In genomic region chr9:124450241-124450924, GRCh38 we compare ENCODE assay signal across 9 cellular contexts. TPM values are rescaled to one million over a fixed set of nuclear protein-coding genes. Genes with fewer than 3 reads are reported as not detected.
DNase-seq lines count a peak whose midpoint lies in the region; ATAC-seq and TF ChIP-seq lines count a peak whose summit lies in the region.
"Had no signal": no experiment of that assay in that cellular context is flagged by ENCODE, and none has a peak within 500 bp of the region (broad histone marks: within the 10 kb centered on the region; RNA-seq: fewer than 3 reads in every experiment).

TSS of gene ADGRD2 (plus strand) at chr9:124450451. CDS start at chr9:124451667, 1,216 bp downstream.

- peak within 1 kb of the TSS; percentile 67 for H3K4me3 Mint-ChIP-seq in mesothelial cell of epicardium

- DNase-seq in D341Med (ENCODE audit: low spot score): peak; percentile 37
- peak; percentile 60 for DNase-seq in NCI-H1092 (lab: John Stamatoyannopoulos, UW)
- peak; percentile 29 for DNase-seq in choroid plexus epithelial cell (ENCODE audit: low read depth)
- peak; percentile 59 to 70 for DNase-seq in mesothelial cell of epicardium (ENCODE audit: low spot score in 2 of 2, unreplicated experiment in 2 of 2)
- DNase-seq in MG63: no peak
- no peak for DNase-seq in middle frontal gyrus (ENCODE audit: extremely low spot score, low spot score)
- no peak for DNase-seq in H4 (ENCODE audit: low spot score)

- H3K9me3 Mint-ChIP-seq in mesothelial cell of epicardium: no peaks in the 10 kb centered on the region

- H3K27ac Mint-ChIP-seq in mesothelial cell of epicardium: no peak within 1 kb of the TSS

- no peaks in the 10 kb centered on the region for H3K9me3 ChIP-seq in MG63

- H3K36me3 Mint-ChIP-seq in mesothelial cell of epicardium: no peaks in the 10 kb centered on the region

- H3K27me3 Mint-ChIP-seq in mesothelial cell of epicardium (ENCODE audit: low read depth): peaks cover 43% of the 10 kb centered on the region

- TF ChIP-seq CTCF in choroid plexus epithelial cell (conservative IDR thresholded peaks at IDR 0.05; ENCODE audit: low read depth, low read length) (no peak), mesothelial cell of epicardium (IDR thresholded peaks at IDR 0.05; ENCODE audit: unreplicated experiment) (no peak)

- H3K36me3 ChIP-seq in MG63: no peaks in the 10 kb centered on the region

- H3K27me3 ChIP-seq in MG63: no peaks in the 10 kb centered on the region

- no peak for ATAC-seq in esophagus mucosa

- H3K4me3 ChIP-seq in choroid plexus epithelial cell (ENCODE audit: low read depth, low read length) (peak within 1 kb of the TSS; percentile 13), MG63 (no peak within 1 kb of the TSS)

- peaks cover 8% of the 10 kb centered on the region for H3K4me1 Mint-ChIP-seq in mesothelial cell of epicardium

RNA-seq across cellular contexts. Expression of gene ADGRD2, which starts in this region (rescaled TPM):
- 0.62 to 0.78 TPM (median 0.63 TPM) in 3 replicates for total RNA-seq in mesothelial cell of epicardium
- total RNA-seq in MG63 (2014; rRNA removed; shearing (Covaris generic); ENCODE audit: low replicate concordance): not detected in 2 replicates
- not detected in 2 replicates for total RNA-seq in H4 (2014; rRNA removed; shearing (Covaris generic))
- 0.08 TPM for total RNA-seq in esophagus mucosa
- total RNA-seq: frontal cortex had no signal

Comparison
In these comparisons a context has a peak if more than half of its experiments do, and no peak if none do; other contexts are left out.
1. Peak in DNase-seq in mesothelial cell of epicardium; RNA of the gene not detected or under 1 TPM.
2. DNase-seq: peak in D341Med (single experiment), NCI-H1092 (single experiment) and choroid plexus epithelial cell (single experiment); none in MG63 (single experiment), middle frontal gyrus (single experiment) and H4 (single experiment).